Comparison of ENCODE assay signal across 1 cellular context in the genomic region with DNA sequence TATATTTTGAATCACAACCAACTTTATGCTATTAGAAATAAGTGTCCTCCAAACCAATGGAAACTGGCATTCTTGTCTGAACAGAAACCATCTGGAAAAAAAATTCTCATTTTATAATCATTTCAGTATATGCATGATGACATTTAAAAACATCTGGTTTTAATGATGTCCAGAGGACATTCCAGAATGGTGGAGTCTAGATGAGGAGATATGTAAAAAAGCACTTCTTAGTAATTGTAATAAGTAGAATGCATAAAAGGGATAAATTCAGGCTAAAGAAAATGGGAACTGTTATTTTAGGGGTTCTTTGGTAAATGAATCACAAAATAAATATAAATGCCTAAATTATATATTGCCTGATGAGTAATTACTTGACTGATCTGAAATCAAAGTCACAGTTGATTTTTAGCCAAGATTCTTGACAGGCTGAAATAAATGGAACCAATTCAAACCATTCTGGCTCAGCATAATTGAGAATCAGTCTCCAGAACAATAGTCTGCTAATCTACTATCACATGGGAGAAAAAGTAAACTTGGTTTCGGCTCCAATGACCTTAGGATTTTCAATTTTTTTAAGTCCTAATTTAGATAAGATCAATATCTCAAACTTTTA.
A peak's percentile ranks its signal among the peaks of the same experiment; 100 is the strongest.
TF ChIP-seq lines count a peak whose summit lies in the region.

No MANE protein-coding gene starts in this region.

TF ChIP-seq in SK-N-SH treated with all-trans-retinoic acid at 6 μM for 48 hours, 23 proteins besides CTCF, POLR2A, EP300 and RAD21:
- TF ChIP-seq, protein P1, sequence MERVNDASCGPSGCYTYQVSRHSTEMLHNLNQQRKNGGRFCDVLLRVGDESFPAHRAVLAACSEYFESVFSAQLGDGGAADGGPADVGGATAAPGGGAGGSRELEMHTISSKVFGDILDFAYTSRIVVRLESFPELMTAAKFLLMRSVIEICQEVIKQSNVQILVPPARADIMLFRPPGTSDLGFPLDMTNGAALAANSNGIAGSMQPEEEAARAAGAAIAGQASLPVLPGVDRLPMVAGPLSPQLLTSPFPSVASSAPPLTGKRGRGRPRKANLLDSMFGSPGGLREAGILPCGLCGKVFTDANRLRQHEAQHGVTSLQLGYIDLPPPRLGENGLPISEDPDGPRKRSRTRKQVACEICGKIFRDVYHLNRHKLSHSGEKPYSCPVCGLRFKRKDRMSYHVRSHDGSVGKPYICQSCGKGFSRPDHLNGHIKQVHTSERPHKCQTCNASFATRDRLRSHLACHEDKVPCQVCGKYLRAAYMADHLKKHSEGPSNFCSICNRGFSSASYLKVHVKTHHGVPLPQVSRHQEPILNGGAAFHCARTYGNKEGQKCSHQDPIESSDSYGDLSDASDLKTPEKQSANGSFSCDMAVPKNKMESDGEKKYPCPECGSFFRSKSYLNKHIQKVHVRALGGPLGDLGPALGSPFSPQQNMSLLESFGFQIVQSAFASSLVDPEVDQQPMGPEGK (CRISPR knock-in tag; IDR thresholded peaks at IDR 0.05; ENCODE audit: borderline replicate concordance) = no peak
- TF ChIP-seq ZNF8 (CRISPR knock-in tag; IDR thresholded peaks at IDR 0.05) = no peak
- TF ChIP-seq, protein P2, sequence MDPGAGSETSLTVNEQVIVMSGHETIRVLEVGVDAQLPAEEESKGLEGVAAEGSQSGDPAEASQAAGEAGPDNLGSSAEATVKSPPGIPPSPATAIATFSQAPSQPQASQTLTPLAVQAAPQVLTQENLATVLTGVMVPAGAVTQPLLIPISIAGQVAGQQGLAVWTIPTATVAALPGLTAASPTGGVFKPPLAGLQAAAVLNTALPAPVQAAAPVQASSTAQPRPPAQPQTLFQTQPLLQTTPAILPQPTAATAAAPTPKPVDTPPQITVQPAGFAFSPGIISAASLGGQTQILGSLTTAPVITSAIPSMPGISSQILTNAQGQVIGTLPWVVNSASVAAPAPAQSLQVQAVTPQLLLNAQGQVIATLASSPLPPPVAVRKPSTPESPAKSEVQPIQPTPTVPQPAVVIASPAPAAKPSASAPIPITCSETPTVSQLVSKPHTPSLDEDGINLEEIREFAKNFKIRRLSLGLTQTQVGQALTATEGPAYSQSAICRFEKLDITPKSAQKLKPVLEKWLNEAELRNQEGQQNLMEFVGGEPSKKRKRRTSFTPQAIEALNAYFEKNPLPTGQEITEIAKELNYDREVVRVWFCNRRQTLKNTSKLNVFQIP (CRISPR knock-in tag; IDR thresholded peaks at IDR 0.05; ENCODE audit: borderline replicate concordance, low read depth) = no peak
- TF ChIP-seq, protein P3, sequence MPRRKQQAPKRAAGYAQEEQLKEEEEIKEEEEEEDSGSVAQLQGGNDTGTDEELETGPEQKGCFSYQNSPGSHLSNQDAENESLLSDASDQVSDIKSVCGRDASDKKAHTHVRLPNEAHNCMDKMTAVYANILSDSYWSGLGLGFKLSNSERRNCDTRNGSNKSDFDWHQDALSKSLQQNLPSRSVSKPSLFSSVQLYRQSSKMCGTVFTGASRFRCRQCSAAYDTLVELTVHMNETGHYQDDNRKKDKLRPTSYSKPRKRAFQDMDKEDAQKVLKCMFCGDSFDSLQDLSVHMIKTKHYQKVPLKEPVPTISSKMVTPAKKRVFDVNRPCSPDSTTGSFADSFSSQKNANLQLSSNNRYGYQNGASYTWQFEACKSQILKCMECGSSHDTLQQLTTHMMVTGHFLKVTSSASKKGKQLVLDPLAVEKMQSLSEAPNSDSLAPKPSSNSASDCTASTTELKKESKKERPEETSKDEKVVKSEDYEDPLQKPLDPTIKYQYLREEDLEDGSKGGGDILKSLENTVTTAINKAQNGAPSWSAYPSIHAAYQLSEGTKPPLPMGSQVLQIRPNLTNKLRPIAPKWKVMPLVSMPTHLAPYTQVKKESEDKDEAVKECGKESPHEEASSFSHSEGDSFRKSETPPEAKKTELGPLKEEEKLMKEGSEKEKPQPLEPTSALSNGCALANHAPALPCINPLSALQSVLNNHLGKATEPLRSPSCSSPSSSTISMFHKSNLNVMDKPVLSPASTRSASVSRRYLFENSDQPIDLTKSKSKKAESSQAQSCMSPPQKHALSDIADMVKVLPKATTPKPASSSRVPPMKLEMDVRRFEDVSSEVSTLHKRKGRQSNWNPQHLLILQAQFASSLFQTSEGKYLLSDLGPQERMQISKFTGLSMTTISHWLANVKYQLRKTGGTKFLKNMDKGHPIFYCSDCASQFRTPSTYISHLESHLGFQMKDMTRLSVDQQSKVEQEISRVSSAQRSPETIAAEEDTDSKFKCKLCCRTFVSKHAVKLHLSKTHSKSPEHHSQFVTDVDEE (CRISPR knock-in tag; IDR thresholded peaks at IDR 0.05) = peak; percentile 47; the same call in 1 of the 2 replicates
- no peak for TF ChIP-seq RARB (CRISPR knock-in tag; IDR thresholded peaks at IDR 0.05)
- TF ChIP-seq CSDC2 (CRISPR knock-in tag; IDR thresholded peaks at IDR 0.05) = no peak
- peak; percentile 83 for TF ChIP-seq ISL1 (CRISPR knock-in tag; IDR thresholded peaks at IDR 0.05)
- TF ChIP-seq ARNTL (CRISPR knock-in tag; IDR thresholded peaks at IDR 0.05; ENCODE audit: borderline replicate concordance, low read depth) = no peak
- no peak for TF ChIP-seq GLIS3 (CRISPR knock-in tag; IDR thresholded peaks at IDR 0.05)
- no peak for TF ChIP-seq CSRNP3 (CRISPR knock-in tag; IDR thresholded peaks at IDR 0.05)
- TF ChIP-seq ZFP3 (CRISPR knock-in tag; IDR thresholded peaks at IDR 0.05) = no peak
- TF ChIP-seq ZNF565 (CRISPR knock-in tag; conservative IDR thresholded peaks at IDR 0.05; ENCODE audit: low read depth) = no peak
- TF ChIP-seq ESRRG (CRISPR knock-in tag; IDR thresholded peaks at IDR 0.05) = no peak
- TF ChIP-seq PPARA (CRISPR knock-in tag; IDR thresholded peaks at IDR 0.05; ENCODE audit: borderline replicate concordance) = no peak
- TF ChIP-seq TCF4 (CRISPR knock-in tag; IDR thresholded peaks at IDR 0.05; ENCODE audit: borderline replicate concordance) = peak; percentile 96
- TF ChIP-seq TOX (CRISPR knock-in tag; IDR thresholded peaks at IDR 0.05; ENCODE audit: borderline replicate concordance) = no peak
- TF ChIP-seq OSR1 (CRISPR knock-in tag; IDR thresholded peaks at IDR 0.05) = no peak
- TF ChIP-seq ZC3H10 (CRISPR knock-in tag; IDR thresholded peaks at IDR 0.05) = no peak
- 0 out of 2 replicates have a peak, but pooled peaks have one; percentile 10 for TF ChIP-seq SNAI2 (CRISPR knock-in tag; IDR thresholded peaks at IDR 0.05)
- TF ChIP-seq, protein P4, sequence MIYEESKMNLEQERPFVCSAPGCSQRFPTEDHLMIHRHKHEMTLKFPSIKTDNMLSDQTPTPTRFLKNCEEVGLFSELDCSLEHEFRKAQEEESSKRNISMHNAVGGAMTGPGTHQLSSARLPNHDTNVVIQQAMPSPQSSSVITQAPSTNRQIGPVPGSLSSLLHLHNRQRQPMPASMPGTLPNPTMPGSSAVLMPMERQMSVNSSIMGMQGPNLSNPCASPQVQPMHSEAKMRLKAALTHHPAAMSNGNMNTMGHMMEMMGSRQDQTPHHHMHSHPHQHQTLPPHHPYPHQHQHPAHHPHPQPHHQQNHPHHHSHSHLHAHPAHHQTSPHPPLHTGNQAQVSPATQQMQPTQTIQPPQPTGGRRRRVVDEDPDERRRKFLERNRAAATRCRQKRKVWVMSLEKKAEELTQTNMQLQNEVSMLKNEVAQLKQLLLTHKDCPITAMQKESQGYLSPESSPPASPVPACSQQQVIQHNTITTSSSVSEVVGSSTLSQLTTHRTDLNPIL (CRISPR knock-in tag; IDR thresholded peaks at IDR 0.05; ENCODE audit: low read depth) = no peak
- 0 out of 2 replicates have a peak, but pooled peaks have one; percentile 30 for TF ChIP-seq ZFP30 (CRISPR knock-in tag; IDR thresholded peaks at IDR 0.05)
- TF ChIP-seq ZNF70 (CRISPR knock-in tag; IDR thresholded peaks at IDR 0.05) = no peak
- no peak for TF ChIP-seq BACH2 (CRISPR knock-in tag; IDR thresholded peaks at IDR 0.05; ENCODE audit: borderline replicate concordance)
